12 cellular contexts compared by ENCODE assay signal in the genomic region with DNA sequence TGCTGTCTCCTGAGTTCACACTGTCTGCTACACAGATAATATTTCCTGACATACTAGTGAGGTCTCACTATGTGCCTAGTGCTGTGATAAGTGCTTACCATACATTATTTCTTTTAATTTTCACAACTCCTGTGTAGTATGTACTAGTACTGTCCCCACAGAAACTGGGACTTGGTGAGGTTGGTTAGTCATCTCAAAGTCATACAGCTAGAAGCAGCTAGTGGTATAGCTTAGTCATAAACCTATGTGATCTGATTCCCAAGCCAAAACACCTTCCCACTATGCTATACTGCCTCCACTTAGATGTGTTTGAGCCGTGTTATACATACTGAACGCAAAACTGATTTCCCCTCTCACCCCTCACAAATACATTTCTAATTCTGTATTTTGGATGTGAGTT. TPM values are rescaled to one million over a fixed set of nuclear protein-coding genes. Genes with fewer than 3 reads are reported as not detected.
DNase-seq lines count a peak whose midpoint lies in the region; ATAC-seq and TF ChIP-seq lines count a peak whose summit lies in the region.
"Had no signal": no experiment of that assay in that cellular context is flagged by ENCODE, and none has a peak within 500 bp of the region (broad histone marks: within the 10 kb centered on the region; RNA-seq: fewer than 3 reads in every experiment).

No MANE protein-coding gene starts in this region.

- TF ChIP-seq CTCF in brain microvascular endothelial cell (IDR thresholded peaks at IDR 0.05; ENCODE audit: low read depth, low read length, missing control alignments) = no peak

- H3K4me3 ChIP-seq in brain microvascular endothelial cell (ENCODE audit: low read depth, low read length) = no peak overlapping the region

- no peaks in the 10 kb centered on the region for H3K27me3 ChIP-seq in brain microvascular endothelial cell (replicated peaks)

- intact Hi-C loops in posterior vena cava (cut with DNase I) = no loop called here

- peaks cover 5% of the 10 kb centered on the region for H3K36me3 ChIP-seq in brain microvascular endothelial cell (replicated peaks)

- in situ Hi-C loops in brain microvascular endothelial cell (cut with HindIII; ENCODE audit: low pct_ligation_motif_present, low sequenced_read_pairs) = no loop called here

- peak; percentile 17 for DNase-seq in stimulated activated CD4-positive, alpha-beta T cell treated with anti-CD3 and anti-CD28 coated beads, Interleukin-15, amount 100 ng/mL, for 24 hours
- DNase-seq in stimulated activated CD4-positive, alpha-beta T cell treated with anti-CD3 and anti-CD28 coated beads, Interleukin-2, amount 100 ng/mL, for 48 hours = no peak
- peak; percentile 27 for DNase-seq in LHCN-M2 (ENCODE audit: low read depth)
- peak; percentile 48 for DNase-seq in brain microvascular endothelial cell
- DNase-seq in stimulated activated naive CD8-positive, alpha-beta T cell treated with anti-CD3 and anti-CD28 coated beads, Interleukin-15, Interleukin-2, amounts not matched to agents 100 U/mL and 50 U/mL, for 24 hours = no peak
- no peak for DNase-seq in NCI-H524 treated with DMSO at 0.1 percent for 48 hours (lab: John Stamatoyannopoulos, UW)
- no peak for DNase-seq in posterior vena cava (ENCODE audit: low spot score)
- DNase-seq: activated CD4-positive, alpha-beta T cell treated with anti-CD3 and anti-CD28 coated beads, Interleukin-2, amount 10 ng/mL, durations not matched to agents 7 days and 5 days; DND-41; kidney; NCI-H2171 had no signal

- H3K27ac ChIP-seq in brain microvascular endothelial cell = no peak overlapping the region

- peak; percentile 99 for ATAC-seq in stimulated activated naive CD8-positive, alpha-beta T cell treated with anti-CD3 and anti-CD28 coated beads, Interleukin-15, Interleukin-2, amounts not matched to agents 100 U/mL and 50 U/mL, for 24 hours
- ATAC-seq in GM21423 (IDR thresholded peaks at IDR 0.05; ENCODE audit: unreplicated experiment) = no peak

RNA-seq across cellular contexts. Expression of gene MTMR6, which starts 10.5 kb away (rescaled TPM):
- total RNA-seq in LHCN-M2 (2014; rRNA removed) (34.0 and 34.8 TPM in 2 replicates), posterior vena cava (10 to 100 TPM; 23.5 to 24.5 TPM)
- polyA plus RNA-seq in LHCN-M2 (2012) = 6.5 TPM

RNA-seq across cellular contexts. Expression of gene NUP58, which starts 24.7 kb away (rescaled TPM):
- total RNA-seq in LHCN-M2 (2014; rRNA removed) (90.0 and 91.1 TPM in 2 replicates), posterior vena cava (10 to 100 TPM; 35.1 to 35.9 TPM)
- polyA plus RNA-seq in LHCN-M2 (2012) = 12.8 TPM

Comparison
In these comparisons a context has a peak if more than half of its experiments do, and no peak if none do; other contexts are left out.
1. DNase-seq: peak in stimulated activated CD4-positive, alpha-beta T cell treated with anti-CD3 and anti-CD28 coated beads, Interleukin-15, amount 100 ng/mL, for 24 hours (single experiment), LHCN-M2 (single experiment) and brain microvascular endothelial cell (single experiment); none in stimulated activated CD4-positive, alpha-beta T cell treated with anti-CD3 and anti-CD28 coated beads, Interleukin-2, amount 100 ng/mL, for 48 hours (0 of 2), stimulated activated naive CD8-positive, alpha-beta T cell treated with anti-CD3 and anti-CD28 coated beads, Interleukin-15, Interleukin-2, amounts not matched to agents 100 U/mL and 50 U/mL, for 24 hours (single experiment), NCI-H524 treated with DMSO at 0.1 percent for 48 hours (single experiment) and posterior vena cava (single experiment).